Comparison of ENCODE assay signal across 8 cellular contexts in genomic region chr6:159863341-159863740, GRCh38. TPM values are rescaled to one million over a fixed set of nuclear protein-coding genes. Genes with fewer than 3 reads are reported as not detected.
DNase-seq lines count a peak whose midpoint lies in the region; ATAC-seq and TF ChIP-seq lines count a peak whose summit lies in the region.
"Not testable (repeated sequence)": the region's sequence is repeated elsewhere in the genome, so short reads cannot be mapped to it uniquely, and the experiment has no call there.

No MANE protein-coding gene starts in this region.

- not testable (repeated sequence) for H3K27ac ChIP-seq in Peyer's patch, stomach

- peak overlapping the region; percentile 15 for H3K4me3 Mint-ChIP-seq in activated naive CD8-positive, alpha-beta T cell treated with anti-CD3 and anti-CD28 coated beads, Interleukin-2, amount 10 ng/mL, durations not matched to agents 7 days and 5 days

- peak overlapping the region; percentile 8 for H3K27ac Mint-ChIP-seq in activated naive CD8-positive, alpha-beta T cell treated with anti-CD3 and anti-CD28 coated beads, Interleukin-2, amount 10 ng/mL, durations not matched to agents 7 days and 5 days

- peak; percentile 41 for ATAC-seq in activated naive CD8-positive, alpha-beta T cell treated with anti-CD3 and anti-CD28 coated beads, Interleukin-2, amount 10 ng/mL, durations not matched to agents 7 days and 5 days (ENCODE audit: low read depth)

- not testable (repeated sequence) for H3K36me3 ChIP-seq in Peyer's patch, stomach

- H3K9me3 ChIP-seq in Peyer's patch, stomach: not testable (repeated sequence)

- DNase-seq in D341Med (ENCODE audit: low spot score): peak; percentile 62
- peak; percentile 13 for DNase-seq in GOT3 (lab: John Stamatoyannopoulos, UW)
- peak; percentile 35 to 86 (median 68) for DNase-seq in NCI-H1417 (lab: John Stamatoyannopoulos, UW)
- DNase-seq in Peyer's patch: peak in 1 of 3 donors; percentile 47
- DNase-seq in activated naive CD8-positive, alpha-beta T cell treated with anti-CD3 and anti-CD28 coated beads, Interleukin-2, amount 10 ng/mL, durations not matched to agents 7 days and 5 days: not testable (repeated sequence)
- peak; percentile 79 for DNase-seq in fibroblast of villous mesenchyme (ENCODE audit: low read depth)
- DNase-seq in middle frontal gyrus (ENCODE audit: extremely low spot score, low spot score): peak; percentile 24
- peak; percentile 40 for DNase-seq in stomach

- TF ChIP-seq CTCF in Peyer's patch (IDR thresholded peaks at IDR 0.05) (peak in 4 of 6 experiments; percentile 43 to 59 (median 57)), fibroblast of villous mesenchyme (IDR thresholded peaks at IDR 0.05; ENCODE audit: insufficient read depth, low read depth, low read length) (peak; percentile 56), stomach (IDR thresholded peaks at IDR 0.05) (peak in 4 of 7 experiments; percentile 30 to 61 (median 50))

- not testable (repeated sequence) for TF ChIP-seq EP300 in stomach (IDR thresholded peaks at IDR 0.05)

- POLR2A ChIA-PET in activated naive CD8-positive, alpha-beta T cell treated with anti-CD3 and anti-CD28 coated beads, Interleukin-2, amount 10 ng/mL, durations not matched to agents 7 days and 5 days (lab: Charles Lee): interaction anchor here (0.9 kb wide), 1 partner anchor 170 kb away, joined by 3 read pairs; the partner anchor contains the start of gene SOD2

- not testable (repeated sequence) for H3K36me3 Mint-ChIP-seq in activated naive CD8-positive, alpha-beta T cell treated with anti-CD3 and anti-CD28 coated beads, Interleukin-2, amount 10 ng/mL, durations not matched to agents 7 days and 5 days

- H3K4me3 ChIP-seq in Peyer's patch; fibroblast of villous mesenchyme (ENCODE audit: low read depth, low read length); stomach: not testable (repeated sequence)

- H3K9me3 Mint-ChIP-seq in activated naive CD8-positive, alpha-beta T cell treated with anti-CD3 and anti-CD28 coated beads, Interleukin-2, amount 10 ng/mL, durations not matched to agents 7 days and 5 days: not testable (repeated sequence)

- H3K4me1 ChIP-seq in Peyer's patch, stomach: not testable (repeated sequence)

- H3K27me3 Mint-ChIP-seq in activated naive CD8-positive, alpha-beta T cell treated with anti-CD3 and anti-CD28 coated beads, Interleukin-2, amount 10 ng/mL, durations not matched to agents 7 days and 5 days: not testable (repeated sequence)

- WGBS in stomach, 5 donors: 17 to 27% (median 21%) methylated on average over 5 of the region's 5 CpGs

- not testable (repeated sequence) for TF ChIP-seq POLR2A in Peyer's patch (IDR thresholded peaks at IDR 0.05); stomach (IDR thresholded peaks at IDR 0.05)

- H3K27me3 ChIP-seq in Peyer's patch, stomach: not testable (repeated sequence)

- H3K4me1 Mint-ChIP-seq in activated naive CD8-positive, alpha-beta T cell treated with anti-CD3 and anti-CD28 coated beads, Interleukin-2, amount 10 ng/mL, durations not matched to agents 7 days and 5 days: peaks cover 17% of the 10 kb centered on the region

- intact Hi-C loops in stomach (cut with DNase I; ENCODE audit: low total_unique reads): not testable (repeated sequence)

RNA-seq across cellular contexts. Expression of gene MAS1, which starts 27.4 kb away (rescaled TPM):
- total RNA-seq in Peyer's patch (not detected), fibroblast of villous mesenchyme (not detected in 2 replicates), stomach (under 1 TPM in 1 of 5 donors, not detected in 4; 0.18 TPM)
- total RNA-seq in activated naive CD8-positive, alpha-beta T cell treated with anti-CD3 and anti-CD28 coated beads, Interleukin-2, amount 10 ng/mL, durations not matched to agents 7 days and 5 days: not detected
- under 1 TPM in 1 of 3 donors, not detected in 2; under 0.01 TPM for polyA plus RNA-seq in stomach
